In the genomic region with DNA sequence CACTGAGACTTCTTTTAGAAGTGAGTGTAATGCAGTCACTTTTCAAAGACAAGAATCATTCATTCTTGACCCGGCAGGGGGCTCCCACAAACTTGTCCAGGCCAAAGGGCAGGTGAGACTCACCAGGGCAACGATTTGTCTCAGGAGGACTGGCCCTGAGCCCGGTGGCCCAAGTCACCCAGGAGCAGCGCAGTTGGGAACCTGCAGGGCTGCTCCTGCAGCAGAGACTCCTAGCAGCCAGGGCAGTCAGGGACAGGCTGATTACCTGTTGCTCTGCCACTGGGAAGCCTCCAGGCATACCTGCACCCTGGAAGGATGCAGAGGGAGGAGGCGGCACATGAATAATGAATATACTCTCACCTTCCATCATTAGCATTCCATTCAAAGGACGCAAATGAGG, we compare ENCODE assay signal across 3 cellular contexts.
TF ChIP-seq lines count a peak whose summit lies in the region.

No MANE protein-coding gene starts in this region.

TF ChIP-seq in GM23338, 12 proteins besides CTCF, POLR2A, EP300 and RAD21 (continues in another document):
- TF ChIP-seq EZH2phosphoT487 (IDR thresholded peaks at IDR 0.05; ENCODE audit: unreplicated experiment), result no peak
- no peak for TF ChIP-seq JUNB (IDR thresholded peaks at IDR 0.05; ENCODE audit: unreplicated experiment)
- TF ChIP-seq, protein P1, sequence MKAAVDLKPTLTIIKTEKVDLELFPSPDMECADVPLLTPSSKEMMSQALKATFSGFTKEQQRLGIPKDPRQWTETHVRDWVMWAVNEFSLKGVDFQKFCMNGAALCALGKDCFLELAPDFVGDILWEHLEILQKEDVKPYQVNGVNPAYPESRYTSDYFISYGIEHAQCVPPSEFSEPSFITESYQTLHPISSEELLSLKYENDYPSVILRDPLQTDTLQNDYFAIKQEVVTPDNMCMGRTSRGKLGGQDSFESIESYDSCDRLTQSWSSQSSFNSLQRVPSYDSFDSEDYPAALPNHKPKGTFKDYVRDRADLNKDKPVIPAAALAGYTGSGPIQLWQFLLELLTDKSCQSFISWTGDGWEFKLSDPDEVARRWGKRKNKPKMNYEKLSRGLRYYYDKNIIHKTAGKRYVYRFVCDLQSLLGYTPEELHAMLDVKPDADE (IDR thresholded peaks at IDR 0.05), result no peak
- TF ChIP-seq ZNF114 (CRISPR knock-in tag; IDR thresholded peaks at IDR 0.05), result 0 out of 2 replicates have a peak, but pooled peaks have one; percentile 29
- TF ChIP-seq EZH2 (IDR thresholded peaks at IDR 0.05; ENCODE audit: low read depth, unreplicated experiment), result no peak

TF ChIP-seq in H1, 55 proteins besides CTCF, POLR2A, EP300 and RAD21 (continues in another document):
- TF ChIP-seq HDAC6 (IDR thresholded peaks at IDR 0.05; ENCODE audit: low read depth, low read length) (no peak), CEBPB (IDR thresholded peaks at IDR 0.05; ENCODE audit: low read depth, low read length) (no peak), SIN3A (conservative IDR thresholded peaks at IDR 0.05 in 1 of 2, IDR thresholded peaks at IDR 0.05 in 1 of 2; ENCODE audit: low read depth in 1 of 2, low read length in 2 of 2) (no peak), TAF7 (optimal IDR thresholded peaks at IDR 0.05; ENCODE audit: borderline replicate concordance, low read depth, low read length) (no peak), RNF2 (IDR thresholded peaks at IDR 0.05; ENCODE audit: borderline replicate concordance, low read depth, low read length, missing control alignments, poor library complexity, severe bottlenecking) (no peak), KDM5A (IDR thresholded peaks at IDR 0.05; ENCODE audit: low read length) (no peak), CBX8 (IDR thresholded peaks at IDR 0.05; ENCODE audit: borderline replicate concordance, low read depth, low read length) (no peak), MAFK (IDR thresholded peaks at IDR 0.05; ENCODE audit: low read depth, low read length) (no peak), JUND (IDR thresholded peaks at IDR 0.05; ENCODE audit: low read length) (no peak), TBP (IDR thresholded peaks at IDR 0.05; ENCODE audit: low read depth, low read length) (no peak), POU5F1 (IDR thresholded peaks at IDR 0.05; ENCODE audit: low read depth, low read length) (no peak)
- TF ChIP-seq, protein P2, sequence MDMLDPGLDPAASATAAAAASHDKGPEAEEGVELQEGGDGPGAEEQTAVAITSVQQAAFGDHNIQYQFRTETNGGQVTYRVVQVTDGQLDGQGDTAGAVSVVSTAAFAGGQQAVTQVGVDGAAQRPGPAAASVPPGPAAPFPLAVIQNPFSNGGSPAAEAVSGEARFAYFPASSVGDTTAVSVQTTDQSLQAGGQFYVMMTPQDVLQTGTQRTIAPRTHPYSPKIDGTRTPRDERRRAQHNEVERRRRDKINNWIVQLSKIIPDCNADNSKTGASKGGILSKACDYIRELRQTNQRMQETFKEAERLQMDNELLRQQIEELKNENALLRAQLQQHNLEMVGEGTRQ (IDR thresholded peaks at IDR 0.05; ENCODE audit: low read length), result no peak

TF ChIP-seq in HEK293T, 16 proteins besides CTCF, POLR2A, EP300 and RAD21:
- no peak for TF ChIP-seq NFRKB (IDR thresholded peaks at IDR 0.05)
TF ChIP-seq in HEK293T: peak in this region for 0.
